In genomic region chr9:70257991-70258691, GRCh38 we compare ENCODE assay signal across 8 cellular contexts. TPM values are rescaled to one million over a fixed set of nuclear protein-coding genes. Genes with fewer than 3 reads are reported as not detected.
DNase-seq lines count a peak whose midpoint lies in the region; ATAC-seq and TF ChIP-seq lines count a peak whose summit lies in the region.

No MANE protein-coding gene starts in this region.

- peak overlapping the region; percentile 87 for H3K4me3 ChIP-seq in AG04449 (ENCODE audit: low read depth, low read length)
- H3K4me3 ChIP-seq in GM12875 (ENCODE audit: low read depth, low read length) = peak overlapping the region; percentile 26
- H3K4me3 ChIP-seq in esophagus muscularis mucosa = peak overlapping the region; percentile 72 to 83 (median 80)
- peak overlapping the region in 2 of 3 donors; percentile 19 to 80 for H3K4me3 ChIP-seq in thyroid gland (replicated peaks in 1 of 3)

- H3K27ac ChIP-seq in esophagus muscularis mucosa (replicated peaks in 1 of 4) (peak overlapping the region; percentile 92 to 94 (median 92)), thyroid gland (peak overlapping the region; percentile 90 to 95 (median 91))

- H3K36me3 ChIP-seq in esophagus muscularis mucosa (peaks cover 0 to 8% (median 0%) of the 10 kb centered on the region in 4 donors), thyroid gland (no peaks in the 10 kb centered on the region)

- intact Hi-C loops in esophagus muscularis mucosa (cut with DNase I) (loop anchor here (10.0 kb wide), 3 partner anchors 57 to 583 kb away; partner anchors contain the start of gene APBA1), thyroid gland (cut with DNase I) (no loop called here)

- TF ChIP-seq CTCF in AG04449 (IDR thresholded peaks at IDR 0.05; ENCODE audit: insufficient read depth, low read length, missing control alignments) (no peak), GM12875 (IDR thresholded peaks at IDR 0.05; ENCODE audit: borderline replicate concordance, insufficient read depth, low read depth, low read length) (no peak), esophagus muscularis mucosa (IDR thresholded peaks at IDR 0.05) (no peak), thyroid gland (IDR thresholded peaks at IDR 0.05) (no peak)

- 7% methylated on average over 26 of the region's 27 CpGs for WGBS in esophagus muscularis mucosa
- 7 to 9% methylated on average over 26 of the region's 27 CpGs for WGBS in thyroid gland, 2 donors

- H3K27me3 ChIP-seq in esophagus muscularis mucosa = no peaks in the 10 kb centered on the region
- H3K27me3 ChIP-seq in thyroid gland = no peaks in the 10 kb centered on the region

- no peaks in the 10 kb centered on the region for H3K9me3 ChIP-seq in esophagus muscularis mucosa
- H3K9me3 ChIP-seq in thyroid gland = no peaks in the 10 kb centered on the region

- TF ChIP-seq POLR2A in esophagus muscularis mucosa (IDR thresholded peaks at IDR 0.05; ENCODE audit: low read depth) (no peak), thyroid gland (IDR thresholded peaks at IDR 0.05) (peak in 1 of 2 donors; percentile 22)

- POLR2A ChIA-PET in AG04449 (lab: Yijun Ruan, JAX) = interaction anchor here (0.5 to 1.3 kb wide), 6 partner anchors 8 to 523 kb away, joined by 3 to 7 read pairs (median 3); no protein-coding TSS in a partner anchor

- no peak for TF ChIP-seq EP300 in esophagus muscularis mucosa (IDR thresholded peaks at IDR 0.05)

- CTCF ChIA-PET in AG04449 (lab: Yijun Ruan, JAX) = interaction anchor here (0.6 to 4.1 kb wide), 10 partner anchors 9 to 836 kb away, joined by 3 to 20 read pairs (median 3); no protein-coding TSS in a partner anchor

- ATAC-seq in HG02678 (IDR thresholded peaks at IDR 0.05; ENCODE audit: unreplicated experiment) = peak; percentile 52

- H3K4me1 ChIP-seq in esophagus muscularis mucosa (peaks cover 38 to 65% (median 60%) of the 10 kb centered on the region in 4 donors), thyroid gland (peaks cover 31% of the 10 kb centered on the region in 2 donors)

- DNase-seq in AG04449 (ENCODE audit: low read depth, low spot score) = no peak
- peak; percentile 67 for DNase-seq in NCI-H1105 (lab: John Stamatoyannopoulos, UW)
- DNase-seq in activated CD4-positive, alpha-beta T cell treated with anti-CD3 and anti-CD28 coated beads for 4 hours = peak; percentile 13 to 23
- DNase-seq in esophagus muscularis mucosa (ENCODE audit: extremely low spot score) = no peak
- peak; percentile 23 for DNase-seq in mucosa of gallbladder (ENCODE audit: low spot score)
- peak; percentile 84 for DNase-seq in thyroid gland

RNA-seq across cellular contexts. Expression of gene SMC5, which starts 0.6 kb away (rescaled TPM):
- 10 to 100 TPM; 17.2 to 27.4 (median 17.8) TPM for total RNA-seq in esophagus muscularis mucosa
- 27.8 TPM for total RNA-seq in mucosa of gallbladder
- 10 to 100 TPM; 33.1 to 49.4 (median 39.2) TPM for total RNA-seq in thyroid gland

Comparison
In these comparisons a context has a peak if more than half of its experiments do, and no peak if none do; other contexts are left out.
1. DNase-seq: peak in NCI-H1105 (single experiment), activated CD4-positive, alpha-beta T cell treated with anti-CD3 and anti-CD28 coated beads for 4 hours (2 of 2), mucosa of gallbladder (single experiment) and thyroid gland (2 of 2); none in AG04449 (single experiment) and esophagus muscularis mucosa (single experiment).
2. H3K4me3 ChIP-seq: peak in every context shown above with its lines; median percentile 87 in AG04449; 80 in esophagus muscularis mucosa; 50 in thyroid gland; 26 in GM12875.